ENCODE assay signal across 8 cellular contexts in the genomic region with DNA sequence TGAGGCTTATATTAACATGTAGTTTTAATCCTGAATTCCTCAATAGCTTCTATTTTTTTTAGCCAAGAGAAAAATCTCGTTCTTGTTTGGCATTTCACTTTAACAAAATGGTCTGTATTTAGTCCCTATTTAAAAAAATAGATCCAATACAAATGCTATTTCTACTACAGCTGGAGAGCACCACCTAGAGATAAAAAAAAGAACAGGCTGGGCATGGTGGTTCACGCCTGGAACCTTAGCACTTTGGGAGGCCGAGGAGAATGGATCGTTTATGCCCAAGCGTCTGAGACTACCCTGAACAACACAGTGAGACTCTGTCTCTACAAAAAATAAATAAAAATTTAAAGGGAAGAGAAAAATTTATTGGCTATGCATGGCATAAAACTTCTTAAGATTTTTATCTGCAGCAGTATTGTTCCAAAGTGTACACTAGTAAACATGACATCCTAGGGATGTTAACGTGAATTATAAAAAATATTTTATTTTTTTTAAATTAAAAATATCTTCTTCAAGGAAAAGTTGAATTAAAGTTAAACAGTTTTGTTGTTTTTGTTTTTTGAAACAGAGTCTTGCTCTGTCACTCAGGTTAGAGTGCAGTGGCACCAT. TPM values are rescaled to one million over a fixed set of nuclear protein-coding genes. Genes with fewer than 3 reads are reported as not detected.
DNase-seq lines count a peak whose midpoint lies in the region.

No MANE protein-coding gene starts in this region.

- H3K36me3 Mint-ChIP-seq in activated T-cell treated with anti-CD3 and anti-CD28 coated beads, Interleukin-2, amount 50 U/mL, for 24 hours (ENCODE audit: low read depth) = peaks cover 70% of the 10 kb centered on the region

- no peak overlapping the region for H3K27ac Mint-ChIP-seq in activated T-cell treated with anti-CD3 and anti-CD28 coated beads, Interleukin-2, amount 50 U/mL, for 24 hours

- H2AK5ac ChIP-seq in mesendoderm (ENCODE audit: low read length) = no peak overlapping the region

- no peak overlapping the region for H2BK5ac ChIP-seq in mesendoderm (ENCODE audit: low read length)

- no peak overlapping the region for H3K23ac ChIP-seq in mesendoderm (ENCODE audit: low read length)

- H3K27me3 ChIP-seq in mesendoderm (ENCODE audit: insufficient read depth, low read length, poor library complexity) = no peaks in the 10 kb centered on the region

- H3K4me1 ChIP-seq in mesendoderm (ENCODE audit: control insufficient read depth, low read depth, low read length) = no peaks in the 10 kb centered on the region

- H2BK120ac ChIP-seq in mesendoderm (ENCODE audit: low read depth, low read length) = no peak overlapping the region

- H3K36me3 ChIP-seq in mesendoderm (ENCODE audit: control insufficient read depth, insufficient read depth, low read length) = no peaks in the 10 kb centered on the region

- H3K79me1 ChIP-seq in mesendoderm (ENCODE audit: low read length) = no peaks in the 10 kb centered on the region

- H3K4me1 Mint-ChIP-seq in activated T-cell treated with anti-CD3 and anti-CD28 coated beads, Interleukin-2, amount 50 U/mL, for 24 hours (ENCODE audit: low read depth) = peaks cover 14% of the 10 kb centered on the region

- peaks cover 9% of the 10 kb centered on the region for H3K79me2 ChIP-seq in mesendoderm (ENCODE audit: control insufficient read depth, insufficient read depth, low read length)

- no peaks in the 10 kb centered on the region for H3K27me3 Mint-ChIP-seq in activated T-cell treated with anti-CD3 and anti-CD28 coated beads, Interleukin-2, amount 50 U/mL, for 24 hours

- H2BK15ac ChIP-seq in mesendoderm (replicated peaks; ENCODE audit: low read depth) = no peak overlapping the region

- H4K8ac ChIP-seq in mesendoderm (ENCODE audit: low read depth, low read length) = no peak overlapping the region

- DNase-seq in NCI-H2227 (lab: John Stamatoyannopoulos, UW; ENCODE audit: unreplicated experiment) (peak; percentile 22), NCI-H2227 treated with DMSO at 0.1 percent for 48 hours (lab: John Stamatoyannopoulos, UW) (no peak), MV-4-11 (lab: John Stamatoyannopoulos, UW) (peak; percentile 65), astrocyte of the hippocampus (ENCODE audit: low read depth, low spot score) (peak; percentile 77), mesendoderm (peak; percentile 59), ureter (ENCODE audit: low spot score) (no peak), NCI-H1417 treated with DMSO at 0.1 percent for 48 hours (lab: John Stamatoyannopoulos, UW) (no peak)
- no peak for DNase-seq in activated T-cell treated with anti-CD3 and anti-CD28 coated beads, Interleukin-2, amount 50 U/mL, for 24 hours

- H4K5ac ChIP-seq in mesendoderm (ENCODE audit: low read length) = no peak overlapping the region

- no peak overlapping the region for H3K9ac ChIP-seq in mesendoderm (ENCODE audit: low read length)

- no peak overlapping the region for H3K4me3 Mint-ChIP-seq in activated T-cell treated with anti-CD3 and anti-CD28 coated beads, Interleukin-2, amount 50 U/mL, for 24 hours

- H3K9me3 Mint-ChIP-seq in activated T-cell treated with anti-CD3 and anti-CD28 coated beads, Interleukin-2, amount 50 U/mL, for 24 hours = no peaks in the 10 kb centered on the region

- no peak overlapping the region for H3K18ac ChIP-seq in mesendoderm (ENCODE audit: low read length)

- no peak overlapping the region for H3K4ac ChIP-seq in mesendoderm (ENCODE audit: low read depth, low read length)

- 100% methylated on average over 1 of the region's 6 CpGs for WGBS in mesendoderm (ENCODE audit: extremely low coverage, insufficient coverage, low lambda C conversion rate)

- H3K4me2 ChIP-seq in mesendoderm (ENCODE audit: low read length) = no peak overlapping the region

- H3K27ac ChIP-seq in mesendoderm (ENCODE audit: low read depth, low read length) = no peak overlapping the region

- no peak overlapping the region for H3K4me3 ChIP-seq in mesendoderm (ENCODE audit: low read length)

- no peak overlapping the region for H3K56ac ChIP-seq in mesendoderm (ENCODE audit: low read length)

RNA-seq across cellular contexts. Expression of a gene that starts 4.4 kb away (rescaled TPM):
- 11.8 TPM for polyA plus RNA-seq in mesendoderm (2013, experiment 1 of 2)
- polyA plus RNA-seq in mesendoderm (2013, experiment 2 of 2) = 15.3 TPM
- total RNA-seq in ureter = 33.3 TPM

RNA-seq across cellular contexts. Expression of a gene that starts 5.1 kb away (rescaled TPM):
- polyA plus RNA-seq in mesendoderm (2013, experiment 1 of 2) = 93.5 TPM
- 91.3 TPM for polyA plus RNA-seq in mesendoderm (2013, experiment 2 of 2)
- total RNA-seq in ureter = 146 TPM

RNA-seq across cellular contexts. Expression of a gene that starts 59.9 kb away (rescaled TPM):
- polyA plus RNA-seq in mesendoderm (2013, experiment 1 of 2) = 49.5 TPM
- 46.4 TPM for polyA plus RNA-seq in mesendoderm (2013, experiment 2 of 2)
- total RNA-seq in ureter = 92.3 TPM

Comparison
In these comparisons a context has a peak if more than half of its experiments do, and no peak if none do; other contexts are left out.
1. DNase-seq: peak in NCI-H2227 (single experiment), MV-4-11 (single experiment), astrocyte of the hippocampus (single experiment) and mesendoderm (single experiment); none in NCI-H2227 treated with DMSO at 0.1 percent for 48 hours (single experiment), ureter (single experiment), activated T-cell treated with anti-CD3 and anti-CD28 coated beads, Interleukin-2, amount 50 U/mL, for 24 hours (single experiment) and NCI-H1417 treated with DMSO at 0.1 percent for 48 hours (single experiment).